ENCODE assay signal across 8 cellular contexts in genomic region chr2:120346034-120346666, GRCh38. TPM values are rescaled to one million over a fixed set of nuclear protein-coding genes. Genes with fewer than 3 reads are reported as not detected.
DNase-seq lines count a peak whose midpoint lies in the region; ATAC-seq and TF ChIP-seq lines count a peak whose summit lies in the region.

Gene INHBB (plus strand): TSS chr2:120346136. CDS start chr2:120346189, 53 bp downstream.

- peak; percentile 86 for DNase-seq in DMS53 (lab: John Stamatoyannopoulos, UW)
- peak; percentile 68 for DNase-seq in NCI-H69 (lab: John Stamatoyannopoulos, UW)
- no peak for DNase-seq in neural crest cell (ENCODE audit: low read depth, low spot score)
- no peak for DNase-seq in T1000 (lab: John Stamatoyannopoulos, UW)

- peaks cover 75% of the 10 kb centered on the region for H3K27me3 Mint-ChIP-seq in neural crest cell (ENCODE audit: low read depth)

- ATAC-seq in GM21390 (IDR thresholded peaks at IDR 0.05; ENCODE audit: unreplicated experiment) (no peak), GM18873 (IDR thresholded peaks at IDR 0.05; ENCODE audit: low FRiP score, unreplicated experiment) (no peak), GM18517 (IDR thresholded peaks at IDR 0.05; ENCODE audit: unreplicated experiment) (no peak)

- peaks cover 38% of the 10 kb centered on the region for H3K4me1 Mint-ChIP-seq in neural crest cell

- H3K4me3 ChIP-seq in endocrine pancreas (ENCODE audit: control insufficient read depth, insufficient read depth, low read length) = no peak within 1 kb of the TSS

- H3K4me3 Mint-ChIP-seq in neural crest cell = peak within 1 kb of the TSS; percentile 73

- H3K36me3 ChIP-seq in endocrine pancreas (ENCODE audit: control insufficient read depth, insufficient read depth, low read length) = no peaks in the 10 kb centered on the region

- TF ChIP-seq CTCF in neural crest cell (conservative IDR thresholded peaks at IDR 0.05) = no peak

- no peaks in the 10 kb centered on the region for H3K9me3 Mint-ChIP-seq in neural crest cell

- H3K9ac ChIP-seq in endocrine pancreas (ENCODE audit: control insufficient read depth, insufficient read depth, low read length) = peak within 1 kb of the TSS; percentile 22

- no peaks in the 10 kb centered on the region for H3K9me3 ChIP-seq in endocrine pancreas (ENCODE audit: control insufficient read depth, low read length)

- H3K27ac Mint-ChIP-seq in neural crest cell (ENCODE audit: unreplicated experiment) = no peak within 1 kb of the TSS

- peaks cover 10% of the 10 kb centered on the region for H3K27me3 ChIP-seq in endocrine pancreas (ENCODE audit: control insufficient read depth, insufficient read depth, low read length)

- no peaks in the 10 kb centered on the region for H3K4me1 ChIP-seq in endocrine pancreas (ENCODE audit: control insufficient read depth, insufficient read depth, low read length)

- H3K36me3 Mint-ChIP-seq in neural crest cell (ENCODE audit: low read depth) = no peaks in the 10 kb centered on the region

RNA-seq across cellular contexts. Expression of gene INHBB, which starts in this region (rescaled TPM):
- 0.14 and 0.49 TPM in 2 replicates for total RNA-seq in neural crest cell

Comparison
In these comparisons a context has a peak if more than half of its experiments do, and no peak if none do; other contexts are left out.
1. DNase-seq: peak in DMS53 (single experiment) and NCI-H69 (single experiment); none in neural crest cell (single experiment) and T1000 (single experiment).